14 cellular contexts compared by ENCODE assay signal in the genomic region with DNA sequence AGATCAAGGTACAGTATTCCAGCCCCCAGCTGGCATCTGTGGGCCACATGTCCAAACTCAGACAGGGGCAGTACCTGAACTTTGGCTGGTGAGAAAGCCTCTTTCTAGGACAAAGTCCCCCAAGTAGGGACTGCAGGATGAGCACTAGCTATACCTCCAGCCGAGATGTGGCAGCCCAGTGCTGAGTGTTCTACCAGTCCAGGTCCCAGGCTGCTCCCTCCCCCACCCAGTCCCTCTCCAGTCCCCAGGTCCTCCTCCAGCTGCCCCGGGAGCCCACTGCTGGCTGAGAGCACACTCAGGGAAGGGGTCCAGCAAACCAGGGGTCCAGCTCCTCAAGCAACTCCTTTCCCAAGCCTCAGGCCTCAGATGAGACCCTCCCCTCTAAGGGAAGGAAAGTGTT. TPM values are rescaled to one million over a fixed set of nuclear protein-coding genes. Genes with fewer than 3 reads are reported as not detected.
DNase-seq lines count a peak whose midpoint lies in the region; ATAC-seq and TF ChIP-seq lines count a peak whose summit lies in the region.
"Had no signal": no experiment of that assay in that cellular context is flagged by ENCODE, and none has a peak within 500 bp of the region (broad histone marks: within the 10 kb centered on the region; RNA-seq: fewer than 3 reads in every experiment).

No MANE protein-coding gene starts in this region.

- intact Hi-C loops in stomach (cut with DNase I; ENCODE audit: low total_unique reads) (no loop called here), right cardiac atrium (cut with DNase I) (no loop called here)

- H3K27me3 Mint-ChIP-seq in activated naive CD4-positive, alpha-beta T cell treated with anti-CD3 and anti-CD28 coated beads, Interleukin-2, amount 10 ng/mL, durations not matched to agents 7 days and 5 days: no peaks in the 10 kb centered on the region
- H3K27me3 Mint-ChIP-seq in T-cell: no peaks in the 10 kb centered on the region

- POLR2A ChIA-PET in T-cell (lab: Charles Lee): no interaction called here

- H3K4me1 ChIP-seq in hepatocyte (ENCODE audit: insufficient read depth) (peaks cover 22% of the 10 kb centered on the region), stomach (peaks cover 22 to 35% (median 26%) of the 10 kb centered on the region in 4 donors), right cardiac atrium (ENCODE audit: control insufficient read depth, insufficient read depth, low read length) (no peaks in the 10 kb centered on the region)

- H3K79me2 ChIP-seq in hepatocyte: peaks cover 12% of the 10 kb centered on the region

- H3K36me3 Mint-ChIP-seq in activated naive CD4-positive, alpha-beta T cell treated with anti-CD3 and anti-CD28 coated beads, Interleukin-2, amount 10 ng/mL, durations not matched to agents 7 days and 5 days: peaks cover 25% of the 10 kb centered on the region
- H3K36me3 Mint-ChIP-seq in T-cell: peaks cover 15% of the 10 kb centered on the region

- H3K9me3 ChIP-seq in hepatocyte (ENCODE audit: low read depth) (no peaks in the 10 kb centered on the region), stomach (no peaks in the 10 kb centered on the region), right cardiac atrium (ENCODE audit: control insufficient read depth, low read length) (no peaks in the 10 kb centered on the region)
- H3K9me3 ChIP-seq: adrenal gland had no signal

- DNase-seq in activated naive CD4-positive, alpha-beta T cell treated with anti-CD3 and anti-CD28 coated beads, Interleukin-2, amount 10 ng/mL, durations not matched to agents 7 days and 5 days: no peak
- no peak for DNase-seq in activated naive CD4-positive, alpha-beta T cell treated with Interleukin-2 at 50 U/mL for 16 hours
- no peak for DNase-seq in T-cell
- DNase-seq in hepatocyte (ENCODE audit: low spot score): no peak
- no peak for DNase-seq in stomach
- no peak for DNase-seq in GF-D8 (lab: John Stamatoyannopoulos, UW)
- DNase-seq in right cardiac atrium: no peak
- no peak for DNase-seq in mesenteric fat pad (ENCODE audit: low spot score)
- DNase-seq: activated CD4-positive, CD25-positive, alpha-beta regulatory T cell; adrenal gland; NCI-H2081 treated with DMSO at 0.1 percent for 48 hours; occipital lobe; trophoblast cell had no signal

- no peak for TF ChIP-seq EP300 in stomach (IDR thresholded peaks at IDR 0.05)

- TF ChIP-seq POLR2A in stomach (IDR thresholded peaks at IDR 0.05): no peak

- H3K27ac Mint-ChIP-seq in activated naive CD4-positive, alpha-beta T cell treated with anti-CD3 and anti-CD28 coated beads, Interleukin-2, amount 10 ng/mL, durations not matched to agents 7 days and 5 days: no peak overlapping the region
- no peak overlapping the region for H3K27ac Mint-ChIP-seq in T-cell

- H2AFZ ChIP-seq in hepatocyte: no peak overlapping the region

- no peak overlapping the region for H3K27ac ChIP-seq in hepatocyte
- peak overlapping the region in 4 of 5 donors; percentile 18 to 91 (median 84) for H3K27ac ChIP-seq in stomach
- no peak overlapping the region for H3K27ac ChIP-seq in right cardiac atrium (ENCODE audit: low read length)
- H3K27ac ChIP-seq: epithelial cell of prostate had no signal

- peaks cover 28% of the 10 kb centered on the region for H3K4me1 Mint-ChIP-seq in activated naive CD4-positive, alpha-beta T cell treated with anti-CD3 and anti-CD28 coated beads, Interleukin-2, amount 10 ng/mL, durations not matched to agents 7 days and 5 days
- peaks cover 13 to 25% (median 23%) of the 10 kb centered on the region in 3 donors for H3K4me1 Mint-ChIP-seq in T-cell

- H4K20me1 ChIP-seq in hepatocyte (ENCODE audit: insufficient read depth, poor library complexity, severe bottlenecking): peaks cover 8% of the 10 kb centered on the region

- WGBS in hepatocyte (ENCODE audit: low lambda C conversion rate, missing lambda C conversion rate): 78% methylated on average over 1 of the region's 2 CpGs
- 55 to 86% (median 78%) methylated on average over 1 to 2 of the region's 2 CpGs for WGBS in stomach, 5 donors
- WGBS in right cardiac atrium: 82% methylated on average over 2 of the region's 2 CpGs

- no peaks in the 10 kb centered on the region for H3K9me3 Mint-ChIP-seq in activated naive CD4-positive, alpha-beta T cell treated with anti-CD3 and anti-CD28 coated beads, Interleukin-2, amount 10 ng/mL, durations not matched to agents 7 days and 5 days
- H3K9me3 Mint-ChIP-seq in T-cell: no peaks in the 10 kb centered on the region

- H3K9me2 ChIP-seq in hepatocyte (replicated peaks; ENCODE audit: insufficient read depth): no peaks in the 10 kb centered on the region

- H3K36me3 ChIP-seq in hepatocyte (replicated peaks; ENCODE audit: insufficient read depth, low read depth) (no peaks in the 10 kb centered on the region), stomach (peaks cover 20 to 47% (median 47%) of the 10 kb centered on the region in 4 donors)

- H3K4me3 ChIP-seq in hepatocyte (no peak overlapping the region), stomach (peak overlapping the region; percentile 79 to 98 (median 94)), right cardiac atrium (ENCODE audit: low read length) (no peak overlapping the region)

- H3K4me3 Mint-ChIP-seq in activated naive CD4-positive, alpha-beta T cell treated with anti-CD3 and anti-CD28 coated beads, Interleukin-2, amount 10 ng/mL, durations not matched to agents 7 days and 5 days: peak overlapping the region; percentile 87
- H3K4me3 Mint-ChIP-seq in T-cell: peak overlapping the region in 2 of 3 donors; percentile 85 to 88

- no peak for TF ChIP-seq CTCF in hepatocyte (IDR thresholded peaks at IDR 0.05; ENCODE audit: poor library complexity)
- no peak for TF ChIP-seq CTCF in stomach (IDR thresholded peaks at IDR 0.05)

- no peaks in the 10 kb centered on the region for H3K27me3 ChIP-seq in hepatocyte
- no peaks in the 10 kb centered on the region for H3K27me3 ChIP-seq in stomach
- no peaks in the 10 kb centered on the region for H3K27me3 ChIP-seq in right cardiac atrium (ENCODE audit: control insufficient read depth, insufficient read depth)
- H3K27me3 ChIP-seq: adrenal gland had no signal

- ATAC-seq in T-cell (replicated peaks in 1 of 4): no peak
- no peak for ATAC-seq in right cardiac atrium

- H3K4me2 ChIP-seq in hepatocyte: peak overlapping the region; percentile 90

- CTCF ChIA-PET in activated naive CD4-positive, alpha-beta T cell treated with anti-CD3 and anti-CD28 coated beads, Interleukin-2, amount 10 ng/mL, durations not matched to agents 7 days and 5 days (lab: Charles Lee): interaction anchor here (2.8 kb wide), 1 partner anchor 9 kb away, joined by 14 read pairs; no protein-coding TSS in a partner anchor
- CTCF ChIA-PET in T-cell (lab: Charles Lee): interaction anchor here in 1 of 2 donors (0.5 kb wide), 1 partner anchor 21 kb away, joined by 4 read pairs; no protein-coding TSS in a partner anchor

RNA-seq across cellular contexts. Expression of a gene that starts 1.5 kb away (rescaled TPM):
- total RNA-seq in T-cell (10 to 100 TPM; 16.2 to 36.4 (median 29.2) TPM), hepatocyte (42.0 and 56.6 TPM in 2 replicates), stomach (100 to 1,000 TPM in 3 of 5 donors, 10 to 100 TPM in 2; 23.9 to 279 (median 137) TPM), right cardiac atrium (10 to 100 TPM in 3 of 4 donors, 1 to 10 TPM in 1; 8.6 to 15.4 (median 14.5) TPM), mesenteric fat pad (11.5 TPM)
- polyA plus RNA-seq in hepatocyte (53.7 and 60.9 TPM in 2 replicates), stomach (10 to 100 TPM; 14.8 to 67.7 (median 31.4) TPM), right cardiac atrium (12.0 TPM)

RNA-seq across cellular contexts. Expression of a gene that starts 12.2 kb away (rescaled TPM):
- total RNA-seq in T-cell: under 1 TPM in 1 of 5 donors, not detected in 4; 0.39 TPM
- not detected in 2 replicates for total RNA-seq in hepatocyte
- polyA plus RNA-seq in hepatocyte: not detected in 2 replicates
- total RNA-seq in stomach: not detected
- under 1 TPM in 1 of 3 donors, not detected in 2; 0.62 TPM for polyA plus RNA-seq in stomach
- not detected for total RNA-seq in right cardiac atrium
- not detected for polyA plus RNA-seq in right cardiac atrium
- not detected for total RNA-seq in mesenteric fat pad
- total RNA-seq: adrenal gland, occipital lobe had no signal
- polyA plus RNA-seq: adrenal gland had no signal

RNA-seq across cellular contexts. Expression of a gene that starts 24.3 kb away (rescaled TPM):
- total RNA-seq in T-cell (100 to 1,000 TPM in 2 of 5 donors, 10 to 100 TPM in 3; 93.0 to 109 (median 98.4) TPM), hepatocyte (308 and 352 TPM in 2 replicates), stomach (100 to 1,000 TPM; 178 to 568 (median 259) TPM), right cardiac atrium (100 to 1,000 TPM; 622 to 677 (median 648) TPM), mesenteric fat pad (148 TPM)
- polyA plus RNA-seq in hepatocyte (405 and 411 TPM in 2 replicates), stomach (100 to 1,000 TPM; 218 to 347 (median 295) TPM), right cardiac atrium (865 TPM)

RNA-seq across cellular contexts. Expression of a gene that starts 28.9 kb away (rescaled TPM):
- total RNA-seq in T-cell (1 to 10 TPM; 5.6 to 7.4 (median 6.2) TPM), hepatocyte (1.6 and 1.8 TPM in 2 replicates), stomach (1 to 10 TPM in 4 of 5 donors, not detected in 1; 1.5 to 2.3 (median 1.9) TPM), right cardiac atrium (under 1 TPM; 0.20 to 0.33 (median 0.27) TPM), mesenteric fat pad (0.64 TPM)
- polyA plus RNA-seq in hepatocyte (1.9 TPM in 2 replicates), stomach (under 1 TPM; 0.15 to 1.00 (median 0.53) TPM), right cardiac atrium (0.27 TPM)

RNA-seq across cellular contexts. Expression of a gene that starts 38.6 kb away (rescaled TPM):
- total RNA-seq in T-cell: 1 to 10 TPM in 3 of 5 donors, under 1 TPM in 2; 0.33 to 2.3 (median 1.3) TPM
- total RNA-seq in hepatocyte: 5.7 and 17.4 TPM in 2 replicates
- polyA plus RNA-seq in hepatocyte: 19.6 and 24.7 TPM in 2 replicates
- total RNA-seq in stomach: 10 to 100 TPM in 2 of 5 donors, 1 to 10 TPM in 3; 1.8 to 75.3 (median 7.6) TPM
- polyA plus RNA-seq in stomach: 100 to 1,000 TPM in 1 of 3 donors, 1 to 10 TPM in 2; 6.3 to 123 (median 7.7) TPM
- 10 to 100 TPM in 2 of 4 donors, 1 to 10 TPM in 2; 4.8 to 20.4 (median 10.6) TPM for total RNA-seq in right cardiac atrium
- polyA plus RNA-seq in right cardiac atrium: 8.7 TPM
- total RNA-seq in mesenteric fat pad: 0.84 TPM

Comparison
In these comparisons a context has a peak if more than half of its experiments do, and no peak if none do; other contexts are left out.
1. H3K27ac ChIP-seq: peak in stomach (4 of 5); none in hepatocyte (single experiment) and right cardiac atrium (single experiment).
2. H3K4me3 ChIP-seq: peak in stomach (4 of 4); none in hepatocyte (single experiment) and right cardiac atrium (single experiment).